In genomic region chr16:49766280-49766679, GRCh38 we compare ENCODE assay signal across 16 cellular contexts.
DNase-seq lines count a peak whose midpoint lies in the region; ATAC-seq and TF ChIP-seq lines count a peak whose summit lies in the region.
"Had no signal": no experiment of that assay in that cellular context is flagged by ENCODE, and none has a peak within 500 bp of the region (broad histone marks: within the 10 kb centered on the region; RNA-seq: fewer than 3 reads in every experiment).

No MANE protein-coding gene starts in this region.

- DNase-seq in GM23338 (ENCODE audit: low spot score), result no peak
- DNase-seq in WTC11 (ENCODE audit: low spot score), result no peak
- DNase-seq in glutamatergic neuron, result no peak
- no peak for DNase-seq in cerebellar cortex (ENCODE audit: low spot score)
- DNase-seq in osteoblast (ENCODE audit: insufficient read length, low spot score, missing footprints), result no peak
- DNase-seq: Caco-2; NCI-H226; NCI-H526 treated with DMSO at 0.1 percent for 48 hours; NK-92 treated with Interleukin-12 subunit alpha and Interleukin-12 subunit beta, amount 100 ng/mL, for 24 hours; OCI-M1 had no signal

- H3K9me3 Mint-ChIP-seq in GM23338 (no peaks in the 10 kb centered on the region; the same call in 1 of the 3 replicates), WTC11 (no peaks in the 10 kb centered on the region), glutamatergic neuron (ENCODE audit: unreplicated experiment) (peaks cover 17% of the 10 kb centered on the region), nephron (no peaks in the 10 kb centered on the region)
- H3K9me3 Mint-ChIP-seq: CD14-positive monocyte had no signal

- ATAC-seq in GM23338 (peak; percentile 37), WTC11 (peak; percentile 50), HG03108 (IDR thresholded peaks at IDR 0.05; ENCODE audit: unreplicated experiment) (no peak), HG03097 (IDR thresholded peaks at IDR 0.05; ENCODE audit: low FRiP score, unreplicated experiment) (no peak)
- ATAC-seq: A549, K562 had no signal

- H3K27ac Mint-ChIP-seq in GM23338 (peak overlapping the region; percentile 65; the same call in 1 of the 2 replicates), WTC11 (peak overlapping the region; percentile 43; the same call in 1 of the 2 replicates), glutamatergic neuron (ENCODE audit: unreplicated experiment) (peak overlapping the region; percentile 55), nephron (peak overlapping the region; percentile 25 to 92 (median 86))
- H3K27ac Mint-ChIP-seq: CD14-positive monocyte had no signal

- no peak overlapping the region; the same call in 2 of the 3 replicates for H3K4me3 Mint-ChIP-seq in GM23338
- H3K4me3 Mint-ChIP-seq in WTC11, result no peak overlapping the region
- H3K4me3 Mint-ChIP-seq in glutamatergic neuron (ENCODE audit: unreplicated experiment), result no peak overlapping the region
- H3K4me3 Mint-ChIP-seq in nephron, result no peak overlapping the region
- H3K4me3 Mint-ChIP-seq: CD14-positive monocyte had no signal

- H3K4me1 Mint-ChIP-seq in GM23338 (peaks cover 36% of the 10 kb centered on the region), WTC11 (peaks cover 37% of the 10 kb centered on the region), glutamatergic neuron (ENCODE audit: low read depth, unreplicated experiment) (peaks cover 7% of the 10 kb centered on the region), nephron (peaks cover 36% of the 10 kb centered on the region)
- H3K4me1 Mint-ChIP-seq: CD14-positive monocyte had no signal

- no peaks in the 10 kb centered on the region for H3K9me2 ChIP-seq in GM23338 (ENCODE audit: insufficient read depth)

- H3K4me2 ChIP-seq in GM23338 (no peak overlapping the region), osteoblast (ENCODE audit: insufficient read depth, low read length) (no peak overlapping the region)
- H3K4me2 ChIP-seq: A549 had no signal

- H2AFZ ChIP-seq in GM23338, result no peak overlapping the region
- no peak overlapping the region for H2AFZ ChIP-seq in osteoblast (ENCODE audit: low read length)

- H3K4me3 ChIP-seq in GM23338, result no peak overlapping the region
- no peak overlapping the region for H3K4me3 ChIP-seq in osteoblast (ENCODE audit: insufficient read depth, low read length)
- H3K4me3 ChIP-seq: A549, K562 had no signal

- H3K36me3 ChIP-seq in GM23338 (ENCODE audit: insufficient read depth), result no peaks in the 10 kb centered on the region
- no peaks in the 10 kb centered on the region for H3K36me3 ChIP-seq in osteoblast (ENCODE audit: insufficient read depth, low read length)

- H3K27me3 Mint-ChIP-seq in GM23338 (ENCODE audit: insufficient read depth, low read depth, poor library complexity) (peaks cover 19% of the 10 kb centered on the region), WTC11 (ENCODE audit: low read depth) (no peaks in the 10 kb centered on the region), glutamatergic neuron (ENCODE audit: unreplicated experiment) (peaks cover 11% of the 10 kb centered on the region), nephron (ENCODE audit: low read depth) (no peaks in the 10 kb centered on the region)

- CTCF ChIA-PET in WTC11 (lab: Charles Lee), result interaction anchor here (0.6 to 1.0 kb wide), 3 partner anchors 27 to 155 kb away, joined by 3 read pairs; no protein-coding TSS in a partner anchor

- peaks cover 6% of the 10 kb centered on the region; the same call in 2 of the 3 replicates for H3K36me3 Mint-ChIP-seq in GM23338 (ENCODE audit: low read depth)
- H3K36me3 Mint-ChIP-seq in WTC11, result no peaks in the 10 kb centered on the region
- no peaks in the 10 kb centered on the region for H3K36me3 Mint-ChIP-seq in glutamatergic neuron (ENCODE audit: unreplicated experiment)
- H3K36me3 Mint-ChIP-seq in nephron (ENCODE audit: low read depth), result peaks cover 18% of the 10 kb centered on the region
- H3K36me3 Mint-ChIP-seq: CD14-positive monocyte had no signal

- no peak overlapping the region; the same call in 1 of the 2 replicates for H3K27ac ChIP-seq in GM23338 (ENCODE audit: low read depth)
- no peak overlapping the region for H3K27ac ChIP-seq in osteoblast (ENCODE audit: low read depth, low read length)
- H3K27ac ChIP-seq: A549 had no signal

- H3K9me3 ChIP-seq in osteoblast (ENCODE audit: low read depth, low read length), result no peaks in the 10 kb centered on the region
- H3K9me3 ChIP-seq: A549, Caco-2 had no signal

- POLR2A ChIA-PET in WTC11 (lab: Charles Lee), result no interaction called here

- H3K4me1 ChIP-seq in GM23338 (ENCODE audit: insufficient read depth) (no peaks in the 10 kb centered on the region), osteoblast (ENCODE audit: insufficient read depth, low read length) (peaks cover 4% of the 10 kb centered on the region)
- H3K4me1 ChIP-seq: A549, Caco-2 had no signal

- peaks cover 25% of the 10 kb centered on the region for H3K79me2 ChIP-seq in GM23338 (replicated peaks; ENCODE audit: insufficient read depth)
- no peaks in the 10 kb centered on the region for H3K79me2 ChIP-seq in osteoblast (ENCODE audit: insufficient read depth, low read length)

- H4K20me1 ChIP-seq in GM23338 (replicated peaks; ENCODE audit: insufficient read depth) (no peaks in the 10 kb centered on the region), osteoblast (ENCODE audit: insufficient read depth, low read length) (peaks cover 2% of the 10 kb centered on the region)

- TF ChIP-seq CTCF in GM23338 (conservative IDR thresholded peaks at IDR 0.05; ENCODE audit: low read depth in 2 of 2), result peak in 1 of 2 experiments; percentile 42; a peak in 2 of 4 replicates
- TF ChIP-seq CTCF in WTC11 (IDR thresholded peaks at IDR 0.05), result no peak
- no peak for TF ChIP-seq CTCF in glutamatergic neuron (IDR thresholded peaks at IDR 0.05; ENCODE audit: partially characterized antibody, unreplicated experiment)
- TF ChIP-seq CTCF in nephron (IDR thresholded peaks at IDR 0.05; ENCODE audit: unreplicated experiment in 3 of 3), result no peak
- TF ChIP-seq CTCF in osteoblast (IDR thresholded peaks at IDR 0.05; ENCODE audit: extremely low read depth, low read depth, low read length), result no peak

- H3F3A ChIP-seq in GM23338 (replicated peaks; ENCODE audit: low read depth), result no peaks in the 10 kb centered on the region

- H3K27me3 ChIP-seq in GM23338 (ENCODE audit: insufficient read depth) (no peaks in the 10 kb centered on the region), osteoblast (ENCODE audit: insufficient read depth, low read length) (no peaks in the 10 kb centered on the region)

TF ChIP-seq in GM23338, 12 proteins besides CTCF, POLR2A, EP300 and RAD21 (continues in another document):
- TF ChIP-seq EZH2phosphoT487 (IDR thresholded peaks at IDR 0.05; ENCODE audit: unreplicated experiment) (no peak), EZH2 (IDR thresholded peaks at IDR 0.05; ENCODE audit: low read depth, unreplicated experiment) (no peak), REST (IDR thresholded peaks at IDR 0.05; ENCODE audit: unreplicated experiment) (no peak)

TF ChIP-seq in WTC11, 78 proteins besides CTCF, POLR2A, EP300 and RAD21 (continues in another document):
- TF ChIP-seq FOXJ3 (CRISPR knock-in tag; IDR thresholded peaks at IDR 0.05; ENCODE audit: borderline replicate concordance) (no peak), NR1H2 (CRISPR knock-in tag; IDR thresholded peaks at IDR 0.05) (no peak), SOX15 (CRISPR knock-in tag; IDR thresholded peaks at IDR 0.05) (no peak), RELA (CRISPR knock-in tag; IDR thresholded peaks at IDR 0.05; ENCODE audit: borderline replicate concordance) (no peak), MXD4 (CRISPR knock-in tag; IDR thresholded peaks at IDR 0.05; ENCODE audit: borderline replicate concordance) (no peak), CDX4 (CRISPR knock-in tag; IDR thresholded peaks at IDR 0.05; ENCODE audit: borderline replicate concordance) (no peak), ZSCAN18 (CRISPR knock-in tag; IDR thresholded peaks at IDR 0.05) (no peak), ZNF138 (CRISPR knock-in tag; conservative IDR thresholded peaks at IDR 0.05) (no peak), ESRRA (CRISPR knock-in tag; IDR thresholded peaks at IDR 0.05; ENCODE audit: borderline replicate concordance) (no peak), PRRX2 (CRISPR knock-in tag; IDR thresholded peaks at IDR 0.05) (no peak), NR2C2 (CRISPR knock-in tag; IDR thresholded peaks at IDR 0.05) (no peak)

Comparison
In these comparisons a context has a peak if more than half of its experiments do, and no peak if none do; other contexts are left out.
1. ATAC-seq: peak in GM23338 (single experiment) and WTC11 (single experiment); none in HG03108 (single experiment) and HG03097 (single experiment).
2. Peak in every context shown above with its lines, with median percentiles within 50 percentile points of each other: H3K27ac Mint-ChIP-seq.